In genomic region chr6:159092631-159093030, GRCh38 we compare ENCODE assay signal across 18 cellular contexts. TPM values are rescaled to one million over a fixed set of nuclear protein-coding genes. Genes with fewer than 3 reads are reported as not detected.
DNase-seq lines count a peak whose midpoint lies in the region; ATAC-seq lines count a peak whose summit lies in the region.
"Had no signal": no experiment of that assay in that cellular context is flagged by ENCODE, and none has a peak within 500 bp of the region (broad histone marks: within the 10 kb centered on the region; RNA-seq: fewer than 3 reads in every experiment).

No MANE protein-coding gene starts in this region.

- peaks cover 9 to 28% of the 10 kb centered on the region in 2 donors for H3K4me1 ChIP-seq in naive thymus-derived CD4-positive, alpha-beta T cell (ENCODE audit: control insufficient read depth in 2 of 2, insufficient read depth in 2 of 2, low read length in 2 of 2)

- POLR2A ChIA-PET in naive thymus-derived CD4-positive, alpha-beta T cell (lab: Charles Lee) = interaction anchor here (1.1 to 8.2 kb wide), 5 partner anchors 10 to 82 kb away, joined by 3 to 91 read pairs (median 10); partner anchors contain the start of gene TAGAP

- H3K36me3 Mint-ChIP-seq in activated naive CD8-positive, alpha-beta T cell treated with anti-CD3 and anti-CD28 coated beads, Interleukin-2, amount 50 U/mL, for 24 hours (ENCODE audit: low read depth) = no peaks in the 10 kb centered on the region
- H3K36me3 Mint-ChIP-seq in naive thymus-derived CD4-positive, alpha-beta T cell = peaks cover 0 to 9% (median 0%) of the 10 kb centered on the region in 5 donors
- H3K36me3 Mint-ChIP-seq: activated CD8-positive, alpha-beta memory T cell treated with anti-CD3 and anti-CD28 coated beads, Interleukin-2, amount 10 ng/mL, durations not matched to agents 7 days and 5 days; activated naive CD4-positive, alpha-beta T cell treated with anti-CD3 and anti-CD28 coated beads, Interleukin-2, amount 10 ng/mL, durations not matched to agents 7 days and 5 days had no signal

- no peaks in the 10 kb centered on the region for H3K36me3 ChIP-seq in naive thymus-derived CD4-positive, alpha-beta T cell (ENCODE audit: control insufficient read depth in 2 of 3, insufficient read depth in 3 of 3, low read length in 3 of 3)

- H3K9me3 ChIP-seq in naive thymus-derived CD4-positive, alpha-beta T cell (ENCODE audit: control insufficient read depth in 2 of 3, low read length in 3 of 3) = no peaks in the 10 kb centered on the region

- H3K4me1 Mint-ChIP-seq in activated naive CD8-positive, alpha-beta T cell treated with anti-CD3 and anti-CD28 coated beads, Interleukin-2, amount 50 U/mL, for 24 hours = peaks cover 83% of the 10 kb centered on the region
- peaks cover 24 to 49% (median 43%) of the 10 kb centered on the region in 7 donors for H3K4me1 Mint-ChIP-seq in naive thymus-derived CD4-positive, alpha-beta T cell

- H3K27me3 ChIP-seq in naive thymus-derived CD4-positive, alpha-beta T cell (ENCODE audit: control insufficient read depth in 2 of 2, insufficient read depth in 2 of 2, low read length in 2 of 2) = no peaks in the 10 kb centered on the region

- no peak overlapping the region for H3K4me3 ChIP-seq in naive thymus-derived CD4-positive, alpha-beta T cell (ENCODE audit: low read length)
- H3K4me3 ChIP-seq: smooth muscle cell had no signal

- H3K27ac Mint-ChIP-seq in activated naive CD8-positive, alpha-beta T cell treated with anti-CD3 and anti-CD28 coated beads, Interleukin-2, amount 50 U/mL, for 24 hours = peak overlapping the region; percentile 73
- H3K27ac Mint-ChIP-seq in naive thymus-derived CD4-positive, alpha-beta T cell = peak overlapping the region in 4 of 9 donors; percentile 36 to 93 (median 47)
- H3K27ac Mint-ChIP-seq: activated CD8-positive, alpha-beta memory T cell treated with anti-CD3 and anti-CD28 coated beads, Interleukin-2, amount 10 ng/mL, durations not matched to agents 7 days and 5 days; progenitor cell of endocrine pancreas had no signal

- no peaks in the 10 kb centered on the region for H3K27me3 Mint-ChIP-seq in activated naive CD8-positive, alpha-beta T cell treated with anti-CD3 and anti-CD28 coated beads, Interleukin-2, amount 50 U/mL, for 24 hours
- H3K27me3 Mint-ChIP-seq in naive thymus-derived CD4-positive, alpha-beta T cell = no peaks in the 10 kb centered on the region
- H3K27me3 Mint-ChIP-seq: activated CD8-positive, alpha-beta memory T cell treated with anti-CD3 and anti-CD28 coated beads, Interleukin-2, amount 10 ng/mL, durations not matched to agents 7 days and 5 days; activated naive CD4-positive, alpha-beta T cell treated with anti-CD3 and anti-CD28 coated beads, Interleukin-2, amount 10 ng/mL, durations not matched to agents 7 days and 5 days had no signal

- no peak overlapping the region for H3K27ac ChIP-seq in naive thymus-derived CD4-positive, alpha-beta T cell (ENCODE audit: low read depth, low read length)
- H3K27ac ChIP-seq: C4-2B had no signal

- CTCF ChIA-PET in naive thymus-derived CD4-positive, alpha-beta T cell (lab: Charles Lee) = interaction anchor here (0.6 to 2.5 kb wide), 3 partner anchors 11 to 49 kb away, joined by 3 to 14 read pairs (median 3); no protein-coding TSS in a partner anchor

- no peak for ATAC-seq in activated naive CD8-positive, alpha-beta T cell treated with anti-CD3 and anti-CD28 coated beads, Interleukin-2, amount 50 U/mL, for 24 hours
- peak; percentile 33 for ATAC-seq in naive thymus-derived CD4-positive, alpha-beta T cell
- ATAC-seq in activated CD4-positive, CD25-positive, alpha-beta regulatory T cell treated with anti-CD3 and anti-CD28 coated beads, Interleukin-2, amount 50 U/mL, for 24 hours = no peak
- ATAC-seq in GM21723 (IDR thresholded peaks at IDR 0.05; ENCODE audit: unreplicated experiment) = no peak
- ATAC-seq in GM21529 (IDR thresholded peaks at IDR 0.05; ENCODE audit: unreplicated experiment) = no peak
- ATAC-seq: activated CD8-positive, alpha-beta memory T cell treated with anti-CD3 and anti-CD28 coated beads, Interleukin-2, amount 10 ng/mL, durations not matched to agents 7 days and 5 days; left lobe of liver had no signal

- H3K4me3 Mint-ChIP-seq in activated naive CD8-positive, alpha-beta T cell treated with anti-CD3 and anti-CD28 coated beads, Interleukin-2, amount 50 U/mL, for 24 hours = no peak overlapping the region
- H3K4me3 Mint-ChIP-seq in naive thymus-derived CD4-positive, alpha-beta T cell = peak overlapping the region in 1 of 10 donors; percentile 35
- H3K4me3 Mint-ChIP-seq: activated CD8-positive, alpha-beta memory T cell treated with anti-CD3 and anti-CD28 coated beads, Interleukin-2, amount 10 ng/mL, durations not matched to agents 7 days and 5 days; activated naive CD4-positive, alpha-beta T cell treated with anti-CD3 and anti-CD28 coated beads, Interleukin-2, amount 10 ng/mL, durations not matched to agents 7 days and 5 days had no signal

- DNase-seq in GM03348 (ENCODE audit: low spot score) (peak; percentile 23), MV-4-11 (lab: John Stamatoyannopoulos, UW) (peak; percentile 91)
- DNase-seq in activated naive CD8-positive, alpha-beta T cell treated with anti-CD3 and anti-CD28 coated beads, Interleukin-2, amount 50 U/mL, for 24 hours = no peak
- DNase-seq in naive thymus-derived CD4-positive, alpha-beta T cell = no peak
- DNase-seq: activated CD8-positive, alpha-beta memory T cell treated with anti-CD3 and anti-CD28 coated beads, Interleukin-2, amount 10 ng/mL, durations not matched to agents 7 days and 5 days; activated naive CD4-positive, alpha-beta T cell treated with anti-CD3 and anti-CD28 coated beads, Interleukin-2, amount 10 ng/mL, durations not matched to agents 7 days and 5 days; DMS53; effector CD8-positive, alpha-beta T cell; NCI-H2081 treated with DMSO at 0.1 percent for 48 hours; NCI-H69; SW 1271 had no signal

- intact Hi-C loops in naive thymus-derived CD4-positive, alpha-beta T cell (cut with micrococcal nuclease) = loop anchor here in 1 of 2 donors (1.0 kb wide), 1 partner anchor 12 kb away; no protein-coding TSS in a partner anchor

- H3K9me3 Mint-ChIP-seq in activated naive CD8-positive, alpha-beta T cell treated with anti-CD3 and anti-CD28 coated beads, Interleukin-2, amount 50 U/mL, for 24 hours = peaks cover 6% of the 10 kb centered on the region
- peaks cover 0 to 3% (median 0%) of the 10 kb centered on the region in 11 donors for H3K9me3 Mint-ChIP-seq in naive thymus-derived CD4-positive, alpha-beta T cell
- H3K9me3 Mint-ChIP-seq: activated naive CD4-positive, alpha-beta T cell treated with anti-CD3 and anti-CD28 coated beads, Interleukin-2, amount 10 ng/mL, durations not matched to agents 7 days and 5 days had no signal

RNA-seq across cellular contexts. Expression of gene TAGAP, which starts 47.8 kb away (rescaled TPM):
- total RNA-seq in naive thymus-derived CD4-positive, alpha-beta T cell = 100 to 1,000 TPM in 2 of 5 experiments, 10 to 100 TPM in 3; 53.5 to 222 (median 84.0) TPM
- polyA plus RNA-seq in naive thymus-derived CD4-positive, alpha-beta T cell = 100 to 1,000 TPM; 151 to 210 TPM
- total RNA-seq: progenitor cell of endocrine pancreas, smooth muscle cell had no signal
- polyA plus RNA-seq: smooth muscle cell had no signal

Comparison
In these comparisons a context has a peak if more than half of its experiments do, and no peak if none do; other contexts are left out.
1. DNase-seq: peak in GM03348 (single experiment) and MV-4-11 (single experiment); none in activated naive CD8-positive, alpha-beta T cell treated with anti-CD3 and anti-CD28 coated beads, Interleukin-2, amount 50 U/mL, for 24 hours (single experiment) and naive thymus-derived CD4-positive, alpha-beta T cell (0 of 9).